Comparison of ENCODE assay signal across 14 cellular contexts in the genomic region with DNA sequence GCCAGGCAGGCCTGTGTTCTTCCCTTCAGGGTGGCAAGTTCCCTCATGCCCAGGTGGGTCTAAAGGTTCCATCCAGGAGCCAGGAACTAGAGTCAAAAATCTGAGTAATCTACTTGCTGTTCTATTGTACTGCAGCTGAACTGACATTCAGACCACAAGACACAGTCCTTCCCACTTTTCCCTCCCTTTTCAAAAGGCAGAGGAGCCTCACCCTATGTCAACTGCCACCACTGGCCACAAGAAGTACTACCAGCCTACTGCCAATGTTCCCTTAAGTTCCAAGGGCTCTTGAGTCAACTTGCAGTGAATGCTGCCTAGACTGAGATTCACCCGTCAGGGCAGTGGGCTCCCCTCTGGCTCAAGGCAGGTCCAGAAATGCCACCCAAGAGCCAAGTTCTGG.
"Had no signal": no experiment of that assay in that cellular context is flagged by ENCODE, and none has a peak within 500 bp of the region (broad histone marks: within the 10 kb centered on the region; RNA-seq: fewer than 3 reads in every experiment).

No MANE protein-coding gene starts in this region.

- H3K36me3 Mint-ChIP-seq: activated naive CD4-positive, alpha-beta T cell treated with anti-CD3 and anti-CD28 coated beads, Interleukin-2, amount 50 U/mL, for 24 hours; memory B cell; stimulated activated memory B cell treated with anti-CD40 and anti-IgM and Interleukin-4, amounts not matched to agents 10 μg/mL and 1 μg/mL and 100 μg/mL, for 72 hours had no signal

- DNase-seq: amniotic stem cell; body of pancreas; effector memory CD4-positive, alpha-beta T cell; glutamatergic neuron; islet precursor cell; psoas muscle; right lobe of liver; tibial artery had no signal

- H3K4me1 ChIP-seq: body of pancreas, psoas muscle, right lobe of liver, tibial artery, vagina had no signal

- H3K4me3 ChIP-seq: body of pancreas, psoas muscle, right lobe of liver, tibial artery, vagina had no signal

- H3K9me3 Mint-ChIP-seq: memory B cell; stimulated activated memory B cell treated with anti-CD40 and anti-IgM and Interleukin-4, amounts not matched to agents 10 μg/mL and 1 μg/mL and 100 μg/mL, for 72 hours had no signal

- H3K27me3 ChIP-seq: body of pancreas, right lobe of liver, tibial artery, vagina had no signal

- H3K27ac Mint-ChIP-seq: activated naive CD4-positive, alpha-beta T cell treated with anti-CD3 and anti-CD28 coated beads, Interleukin-2, amount 50 U/mL, for 24 hours; memory B cell; nephron; stimulated activated memory B cell treated with anti-CD40 and anti-IgM and Interleukin-4, amounts not matched to agents 10 μg/mL and 1 μg/mL and 100 μg/mL, for 72 hours had no signal

- H3K36me3 ChIP-seq: right lobe of liver, tibial artery, vagina had no signal

- ATAC-seq: body of pancreas; left lobe of liver; psoas muscle; right lobe of liver; stimulated activated memory B cell treated with anti-CD40 and anti-IgM and Interleukin-4, amounts not matched to agents 10 μg/mL and 1 μg/mL and 100 μg/mL, for 72 hours had no signal

- H3K27ac ChIP-seq: body of pancreas, psoas muscle, right lobe of liver, tibial artery, vagina had no signal
